In the genomic region with DNA sequence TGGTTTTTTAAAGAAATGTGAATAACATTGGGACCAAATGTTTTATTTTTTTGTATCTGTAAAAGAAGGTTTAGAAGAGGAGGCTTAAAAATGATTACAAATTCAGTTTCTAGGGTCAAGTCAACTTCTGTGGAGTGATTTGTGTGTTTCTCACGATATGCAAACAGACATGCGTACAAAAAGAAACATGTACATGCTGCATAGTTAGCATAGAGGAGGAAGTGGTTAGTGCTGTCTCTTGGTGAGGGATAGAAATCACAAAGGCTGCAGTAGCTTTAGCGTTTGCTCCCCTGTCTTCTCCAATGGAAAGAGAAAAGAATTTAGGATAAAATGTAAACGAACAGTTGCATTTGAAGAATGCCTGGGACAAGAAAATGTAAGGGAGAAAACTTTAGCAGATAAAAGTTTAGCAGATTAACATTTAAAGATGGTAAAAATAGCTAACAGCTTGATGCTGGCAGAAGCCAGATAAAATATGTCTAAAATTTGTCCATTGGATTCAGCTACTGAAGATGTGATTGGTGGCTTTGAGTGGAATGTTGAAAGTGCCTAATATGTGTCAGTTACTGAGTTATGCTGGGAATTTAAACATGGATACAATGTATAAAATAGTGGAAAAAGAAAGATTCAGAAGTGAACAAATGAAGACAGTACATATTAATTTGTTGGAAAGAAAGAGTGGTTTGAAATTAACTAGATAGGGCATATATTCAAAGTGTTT, we compare ENCODE assay signal across 12 cellular contexts. TPM values are rescaled to one million over a fixed set of nuclear protein-coding genes. Genes with fewer than 3 reads are reported as not detected.
DNase-seq lines count a peak whose midpoint lies in the region; ATAC-seq and TF ChIP-seq lines count a peak whose summit lies in the region.
"Had no signal": no experiment of that assay in that cellular context is flagged by ENCODE, and none has a peak within 500 bp of the region (broad histone marks: within the 10 kb centered on the region; RNA-seq: fewer than 3 reads in every experiment).

No MANE protein-coding gene starts in this region.

- H3K4me3 ChIP-seq in GM12865 (ENCODE audit: low read depth, low read length) (no peak overlapping the region), lower lobe of right lung (no peak overlapping the region), gastroesophageal sphincter (no peak overlapping the region)
- H3K4me3 ChIP-seq: hepatocyte had no signal

- intact Hi-C loops in lower lobe of right lung (cut with DNase I), result no loop called here

- H3K27ac ChIP-seq in lower lobe of right lung (no peak overlapping the region), gastroesophageal sphincter (no peak overlapping the region)
- H3K27ac ChIP-seq: hepatocyte had no signal

- ATAC-seq in GM21367 (IDR thresholded peaks at IDR 0.05; ENCODE audit: unreplicated experiment), result peak; percentile 55
- ATAC-seq in HG03039 (IDR thresholded peaks at IDR 0.05; ENCODE audit: unreplicated experiment), result no peak
- no peak for ATAC-seq in lower lobe of right lung
- no peak for ATAC-seq in gastroesophageal sphincter

- peaks cover 13% of the 10 kb centered on the region for H3K4me1 ChIP-seq in lower lobe of right lung
- peaks cover 0 to 5% (median 0%) of the 10 kb centered on the region in 3 donors for H3K4me1 ChIP-seq in gastroesophageal sphincter

- DNase-seq in GM12865 (ENCODE audit: low read depth), result peak; percentile 52
- DNase-seq in NAMALWA (ENCODE audit: low spot score), result peak; percentile 72
- DNase-seq in immature natural killer cell, result peak; percentile 32 to 40 (median 36)
- no peak for DNase-seq in lower lobe of right lung
- no peak for DNase-seq in SKM-1 treated with dmso at 0.1 percent for 144 hours (lab: John Stamatoyannopoulos, UW; ENCODE audit: unreplicated experiment)
- DNase-seq: amniotic stem cell, nucleus accumbens, SHP77 had no signal

- peaks cover 39 to 40% of the 10 kb centered on the region in 2 donors for H3K4me1 Mint-ChIP-seq in immature natural killer cell

- TF ChIP-seq POLR2A in gastroesophageal sphincter (IDR thresholded peaks at IDR 0.05), result no peak

- H3K36me3 ChIP-seq in lower lobe of right lung (peaks cover 9% of the 10 kb centered on the region), gastroesophageal sphincter (peaks cover 0 to 9% of the 10 kb centered on the region in 2 donors)

- TF ChIP-seq CTCF in GM12865 (IDR thresholded peaks at IDR 0.05; ENCODE audit: insufficient read depth, low read depth, low read length, missing control alignments), result no peak
- TF ChIP-seq CTCF in lower lobe of right lung (IDR thresholded peaks at IDR 0.05), result no peak
- TF ChIP-seq CTCF in gastroesophageal sphincter (IDR thresholded peaks at IDR 0.05), result no peak

- peak overlapping the region; percentile 80 to 97 (median 92) for H3K27ac Mint-ChIP-seq in immature natural killer cell

- H3K27me3 Mint-ChIP-seq in immature natural killer cell (ENCODE audit: low read depth in 3 of 3), result no peaks in the 10 kb centered on the region

- no peak for TF ChIP-seq EP300 in gastroesophageal sphincter (IDR thresholded peaks at IDR 0.05)

- H3K27me3 ChIP-seq in lower lobe of right lung (ENCODE audit: low read depth) (no peaks in the 10 kb centered on the region), gastroesophageal sphincter (no peaks in the 10 kb centered on the region)
- H3K27me3 ChIP-seq: hepatocyte had no signal

- peak overlapping the region; percentile 68 to 89 (median 85) for H3K4me3 Mint-ChIP-seq in immature natural killer cell

- no peaks in the 10 kb centered on the region for H3K9me3 Mint-ChIP-seq in immature natural killer cell

- H3K9me3 ChIP-seq in lower lobe of right lung (no peaks in the 10 kb centered on the region), gastroesophageal sphincter (no peaks in the 10 kb centered on the region)

- 16 to 51% methylated on average over 3 to 4 of the region's 4 CpGs for WGBS in gastroesophageal sphincter (ENCODE audit: low coverage in 1 of 2), 2 donors

- peaks cover 5 to 15% (median 10%) of the 10 kb centered on the region in 3 donors for H3K36me3 Mint-ChIP-seq in immature natural killer cell

RNA-seq across cellular contexts. Expression of a gene that starts 44.9 kb away (rescaled TPM):
- 10 to 100 TPM; 18.8 to 34.2 (median 30.6) TPM for polyA plus RNA-seq in immature natural killer cell
- 23.1 TPM for total RNA-seq in lower lobe of right lung
- total RNA-seq in gastroesophageal sphincter, result 10 to 100 TPM; 19.4 to 26.6 (median 24.1) TPM

Comparison
In these comparisons a context has a peak if more than half of its experiments do, and no peak if none do; other contexts are left out.
1. DNase-seq: peak in GM12865 (single experiment), NAMALWA (single experiment) and immature natural killer cell (3 of 3); none in lower lobe of right lung (single experiment) and SKM-1 treated with dmso at 0.1 percent for 144 hours (single experiment).